Comparison of ENCODE assay signal across 1 cellular context in the genomic region with DNA sequence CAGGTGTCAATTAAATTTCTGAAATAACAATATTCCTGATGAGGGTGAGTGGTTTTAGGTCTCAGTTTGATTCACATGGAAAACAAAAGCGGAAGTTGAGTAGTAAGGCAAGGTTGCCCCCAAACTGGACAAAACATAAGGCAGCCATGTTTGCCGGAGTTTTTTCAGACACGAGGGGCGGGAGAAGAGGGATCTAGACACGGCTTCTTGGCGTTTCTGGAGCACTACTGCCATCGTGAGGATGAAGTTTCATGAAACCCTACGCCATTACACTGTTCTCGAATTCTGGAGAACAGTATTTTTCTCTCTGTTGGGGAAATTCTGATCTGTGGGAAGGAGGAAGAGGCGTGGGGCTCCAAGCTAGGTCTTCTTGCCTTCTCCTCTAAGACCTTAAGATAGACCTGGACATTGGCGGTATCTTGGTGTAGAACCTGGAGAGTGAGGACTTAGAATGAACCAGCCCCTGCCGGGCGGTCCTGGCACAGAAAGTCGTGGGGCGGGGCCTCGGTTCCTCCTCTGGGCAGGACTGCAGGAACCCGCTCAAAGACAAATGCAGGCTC.
A peak's percentile ranks its signal among the peaks of the same experiment; 100 is the strongest.
TF ChIP-seq lines count a peak whose summit lies in the region.

No MANE protein-coding gene starts in this region.

TF ChIP-seq in SK-N-SH, 30 proteins besides CTCF, POLR2A, EP300 and RAD21 (continued from another document):
- no peak for TF ChIP-seq EZH2phosphoT487 (IDR thresholded peaks at IDR 0.05; ENCODE audit: borderline replicate concordance, low read depth)
- TF ChIP-seq CHD2 (IDR thresholded peaks at IDR 0.05; ENCODE audit: low read length, partially characterized antibody), result no peak
- TF ChIP-seq SMC3 (IDR thresholded peaks at IDR 0.05; ENCODE audit: low read depth, low read length), result no peak
- TF ChIP-seq REST (IDR thresholded peaks at IDR 0.05; ENCODE audit: low read depth, low read length), result no peak
- no peak for TF ChIP-seq FOXM1 (IDR thresholded peaks at IDR 0.05; ENCODE audit: low read depth)
- TF ChIP-seq SIN3A (IDR thresholded peaks at IDR 0.05; ENCODE audit: borderline replicate concordance, low read depth, low read length), result no peak
- peak; percentile 87 for TF ChIP-seq YY1 (IDR thresholded peaks at IDR 0.05; ENCODE audit: low read depth)
- TF ChIP-seq, protein P1, sequence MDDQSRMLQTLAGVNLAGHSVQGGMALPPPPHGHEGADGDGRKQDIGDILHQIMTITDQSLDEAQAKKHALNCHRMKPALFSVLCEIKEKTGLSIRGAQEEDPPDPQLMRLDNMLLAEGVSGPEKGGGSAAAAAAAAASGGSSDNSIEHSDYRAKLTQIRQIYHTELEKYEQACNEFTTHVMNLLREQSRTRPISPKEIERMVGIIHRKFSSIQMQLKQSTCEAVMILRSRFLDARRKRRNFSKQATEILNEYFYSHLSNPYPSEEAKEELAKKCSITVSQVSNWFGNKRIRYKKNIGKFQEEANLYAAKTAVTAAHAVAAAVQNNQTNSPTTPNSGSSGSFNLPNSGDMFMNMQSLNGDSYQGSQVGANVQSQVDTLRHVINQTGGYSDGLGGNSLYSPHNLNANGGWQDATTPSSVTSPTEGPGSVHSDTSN (IDR thresholded peaks at IDR 0.05), result no peak
- TF ChIP-seq GATA2 (CRISPR knock-in tag; IDR thresholded peaks at IDR 0.05), result no peak
- no peak for TF ChIP-seq NRF1 (IDR thresholded peaks at IDR 0.05; ENCODE audit: low read depth, low read length)
- TF ChIP-seq FOSL2 (IDR thresholded peaks at IDR 0.05; ENCODE audit: borderline replicate concordance, low read depth), result no peak
- no peak for TF ChIP-seq USF1 (IDR thresholded peaks at IDR 0.05; ENCODE audit: borderline replicate concordance, low read depth)
